ENCODE assay signal across 1 cellular context in genomic region chr11:108511851-108512474, GRCh38.
TF ChIP-seq lines count a peak whose summit lies in the region.

No MANE protein-coding gene starts in this region.

TF ChIP-seq in GM23338, 12 proteins besides CTCF, POLR2A, EP300 and RAD21 (continued from another document):
- no peak for TF ChIP-seq REST (IDR thresholded peaks at IDR 0.05; ENCODE audit: unreplicated experiment)
- TF ChIP-seq ZNF462 (CRISPR knock-in tag; IDR thresholded peaks at IDR 0.05) = no peak
